Comparison of ENCODE assay signal across 1 cellular context in the genomic region with DNA sequence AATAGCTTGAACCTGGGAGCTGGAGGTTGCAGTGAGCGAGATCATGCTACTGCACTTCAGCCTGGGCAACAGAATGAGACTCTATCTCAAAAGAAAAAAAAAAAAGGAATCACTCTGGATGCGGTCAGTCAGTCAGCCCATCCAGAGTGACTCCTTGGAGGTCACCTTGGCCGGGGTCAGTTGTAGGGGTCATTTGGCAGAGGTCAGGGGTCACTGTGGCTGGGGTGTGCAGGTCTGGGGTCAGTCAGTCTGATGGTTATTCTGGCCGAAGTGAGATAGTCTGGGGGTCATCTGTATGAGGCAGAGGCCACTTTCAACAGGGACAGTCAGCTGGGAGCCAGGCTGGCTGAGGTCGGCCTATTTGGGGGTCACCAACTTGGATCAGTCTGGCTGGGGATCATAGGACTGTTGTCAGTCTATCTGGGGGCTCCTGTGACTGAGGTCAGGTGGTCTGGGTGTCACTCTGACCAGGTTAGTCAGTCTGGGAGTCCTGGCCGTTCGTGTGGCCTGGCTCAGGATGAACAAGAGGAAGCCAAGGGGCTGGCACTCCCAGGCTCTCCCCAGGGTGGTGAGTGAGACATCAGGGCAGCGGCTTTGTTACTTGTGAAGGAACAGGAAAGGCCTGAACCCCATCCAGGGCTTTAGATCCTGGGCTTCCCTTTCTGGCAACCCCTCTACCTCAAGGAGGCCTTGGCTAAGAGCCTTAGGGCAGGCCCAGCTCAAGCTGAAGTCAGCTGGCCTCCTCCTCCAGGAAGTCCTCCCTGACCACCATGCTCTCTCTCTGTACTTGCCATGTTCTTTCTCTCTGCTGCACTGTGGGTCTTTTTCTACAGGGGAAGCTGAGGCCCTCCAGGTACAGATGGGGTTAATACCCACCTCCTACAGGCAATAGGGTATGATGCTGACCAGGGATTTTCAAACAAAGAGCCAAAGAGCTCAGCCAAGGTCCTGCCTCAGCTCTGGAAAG.
TF ChIP-seq lines count a peak whose summit lies in the region.

No MANE protein-coding gene starts in this region.

TF ChIP-seq in GM12891, 5 proteins besides CTCF, POLR2A, EP300 and RAD21:
- TF ChIP-seq PAX5 (IDR thresholded peaks at IDR 0.05; ENCODE audit: insufficient read depth, low read length, severe bottlenecking) (no peak), POLR2AphosphoS5 (IDR thresholded peaks at IDR 0.05; ENCODE audit: low read depth, low read length) (no peak), TAF1 (IDR thresholded peaks at IDR 0.05; ENCODE audit: low read depth, low read length) (no peak), POU2F2 (IDR thresholded peaks at IDR 0.05; ENCODE audit: low read depth, low read length) (no peak), SPI1 (IDR thresholded peaks at IDR 0.05; ENCODE audit: low read depth, low read length) (no peak)
TF ChIP-seq in GM12891: peak in this region for 0.
